Comparison of ENCODE assay signal across 12 cellular contexts in genomic region chr2:40279001-40279400, GRCh38.
A peak's percentile ranks its signal among the peaks of the same experiment; 100 is the strongest.
DNase-seq lines count a peak whose midpoint lies in the region; ATAC-seq and TF ChIP-seq lines count a peak whose summit lies in the region.
"Had no signal": no experiment of that assay in that cellular context is flagged by ENCODE, and none has a peak within 500 bp of the region (broad histone marks: within the 10 kb centered on the region; RNA-seq: fewer than 3 reads in every experiment).

No MANE protein-coding gene starts in this region.

- ATAC-seq in omental fat pad (ENCODE audit: low FRiP score) (no peak), HG03520 (IDR thresholded peaks at IDR 0.05; ENCODE audit: unreplicated experiment) (no peak)
- ATAC-seq in stimulated activated naive B cell treated with anti-CD40 and anti-IgM and Interleukin-4, amounts not matched to agents 10 μg/mL and 1 μg/mL and 100 μg/mL, for 72 hours (replicated peaks) = no peak

- H3K9me2 ChIP-seq in DOHH2 (replicated peaks; ENCODE audit: control insufficient read depth, low read length) (no peaks in the 10 kb centered on the region), OCI-LY7 (ENCODE audit: insufficient read depth, low read length) (no peaks in the 10 kb centered on the region)

- H3K4me1 Mint-ChIP-seq in T-helper 2 cell treated with Interferon-gamma antibody and Interleukin-4, amounts not matched to agents 5 μg/mL and 100 μg/mL, for 36 hours (ENCODE audit: low read depth) = no peaks in the 10 kb centered on the region
- peaks cover 14 to 23% of the 10 kb centered on the region in 2 donors for H3K4me1 Mint-ChIP-seq in stimulated activated naive B cell treated with anti-CD40 and anti-IgM and Interleukin-4, amounts not matched to agents 10 μg/mL and 1 μg/mL and 100 μg/mL, for 72 hours
- H3K4me1 Mint-ChIP-seq: CD4-positive, alpha-beta memory T cell had no signal

- H3K36me3 Mint-ChIP-seq in T-helper 2 cell treated with Interferon-gamma antibody and Interleukin-4, amounts not matched to agents 5 μg/mL and 100 μg/mL, for 36 hours (ENCODE audit: low read depth) = no peaks in the 10 kb centered on the region
- no peaks in the 10 kb centered on the region for H3K36me3 Mint-ChIP-seq in stimulated activated naive B cell treated with anti-CD40 and anti-IgM and Interleukin-4, amounts not matched to agents 10 μg/mL and 1 μg/mL and 100 μg/mL, for 72 hours
- H3K36me3 Mint-ChIP-seq: CD4-positive, alpha-beta memory T cell had no signal

- H4K20me1 ChIP-seq in DOHH2 (ENCODE audit: control insufficient read depth, insufficient read depth, low read depth, low read length) = no peaks in the 10 kb centered on the region
- H4K20me1 ChIP-seq in OCI-LY7 (ENCODE audit: insufficient read depth, low read length) = no peaks in the 10 kb centered on the region

- no peaks in the 10 kb centered on the region; the same call in 1 of the 2 replicates for H3K36me3 ChIP-seq in DOHH2 (ENCODE audit: control insufficient read depth, low read length)
- H3K36me3 ChIP-seq in OCI-LY7 (ENCODE audit: insufficient read depth, low read length) = no peaks in the 10 kb centered on the region
- H3K36me3 ChIP-seq in rectal smooth muscle tissue (ENCODE audit: control insufficient read depth, insufficient read depth, low read length) = no peaks in the 10 kb centered on the region

- DNase-seq in OCI-LY7 (ENCODE audit: low spot score) (peak; percentile 15), fibroblast of villous mesenchyme (ENCODE audit: low read depth) (peak; percentile 32), omental fat pad (ENCODE audit: low spot score) (no peak)
- no peak for DNase-seq in T-helper 2 cell treated with Interferon-gamma antibody and Interleukin-4, amounts not matched to agents 5 μg/mL and 100 μg/mL, for 36 hours (ENCODE audit: low spot score)
- no peak for DNase-seq in stimulated activated naive B cell treated with anti-CD40 and anti-IgM and Interleukin-4, amounts not matched to agents 10 μg/mL and 1 μg/mL and 100 μg/mL, for 72 hours
- DNase-seq: CD4-positive, alpha-beta memory T cell; effector memory CD4-positive, alpha-beta T cell; NCI-H2029; PC-9 had no signal

- H3K27me3 Mint-ChIP-seq in T-helper 2 cell treated with Interferon-gamma antibody and Interleukin-4, amounts not matched to agents 5 μg/mL and 100 μg/mL, for 36 hours (ENCODE audit: low read depth) = no peaks in the 10 kb centered on the region
- H3K27me3 Mint-ChIP-seq in stimulated activated naive B cell treated with anti-CD40 and anti-IgM and Interleukin-4, amounts not matched to agents 10 μg/mL and 1 μg/mL and 100 μg/mL, for 72 hours = no peaks in the 10 kb centered on the region
- H3K27me3 Mint-ChIP-seq: CD4-positive, alpha-beta memory T cell had no signal

- no TSS peak for BruUV-seq in OCI-LY7 (replicated peaks; lab: Mats Ljungman, UMichigan)

- no peaks in the 10 kb centered on the region for H3K27me3 ChIP-seq in DOHH2 (ENCODE audit: control insufficient read depth, low read length)
- no peaks in the 10 kb centered on the region for H3K27me3 ChIP-seq in rectal smooth muscle tissue (ENCODE audit: control insufficient read depth, insufficient read depth, low read length)

- H3K79me2 ChIP-seq in DOHH2 (ENCODE audit: control insufficient read depth, low read length) = peaks cover 74% of the 10 kb centered on the region
- H3K79me2 ChIP-seq in OCI-LY7 (ENCODE audit: insufficient read depth, low read depth, low read length) = no peaks in the 10 kb centered on the region

- H3K27ac ChIP-seq in DOHH2 (ENCODE audit: low read depth, low read length) (peak overlapping the region; percentile 96), OCI-LY7 (ENCODE audit: low read depth, low read length, poor library complexity, severe bottlenecking) (no peak overlapping the region), rectal smooth muscle tissue (ENCODE audit: low read depth, low read length) (peak overlapping the region; percentile 16)
- H3K27ac ChIP-seq: PC-9 had no signal

- no peaks in the 10 kb centered on the region for H3K9me3 Mint-ChIP-seq in T-helper 2 cell treated with Interferon-gamma antibody and Interleukin-4, amounts not matched to agents 5 μg/mL and 100 μg/mL, for 36 hours
- H3K9me3 Mint-ChIP-seq in stimulated activated naive B cell treated with anti-CD40 and anti-IgM and Interleukin-4, amounts not matched to agents 10 μg/mL and 1 μg/mL and 100 μg/mL, for 72 hours = no peaks in the 10 kb centered on the region
- H3K9me3 Mint-ChIP-seq: CD4-positive, alpha-beta memory T cell had no signal

- H3F3A ChIP-seq in DOHH2 (ENCODE audit: control insufficient read depth, insufficient read depth) = peaks cover 26% of the 10 kb centered on the region

- H3K9ac ChIP-seq in rectal smooth muscle tissue (ENCODE audit: low read length) = no peak overlapping the region

- CTCF ChIA-PET in OCI-LY7 (lab: Charles Lee; ENCODE audit: unreplicated experiment) = no interaction called here

- H3K4me3 ChIP-seq in DOHH2 (ENCODE audit: low read length) (peak overlapping the region; percentile 28), OCI-LY7 (ENCODE audit: low read depth, low read length, poor library complexity, severe bottlenecking) (no peak overlapping the region), fibroblast of villous mesenchyme (ENCODE audit: low read depth, low read length) (peak overlapping the region; percentile 20), rectal smooth muscle tissue (ENCODE audit: low read length) (peak overlapping the region; percentile 1)
- H3K4me3 ChIP-seq: PC-9 had no signal

- TF ChIP-seq CTCF in DOHH2 (IDR thresholded peaks at IDR 0.05; ENCODE audit: low read depth, low read length, poor library complexity, severe bottlenecking) = no peak
- TF ChIP-seq CTCF in OCI-LY7 (conservative IDR thresholded peaks at IDR 0.05; ENCODE audit: low read length) = no peak
- TF ChIP-seq CTCF in fibroblast of villous mesenchyme (IDR thresholded peaks at IDR 0.05; ENCODE audit: insufficient read depth, low read depth, low read length) = no peak
- TF ChIP-seq CTCF in omental fat pad (IDR thresholded peaks at IDR 0.05) = no peak

- H3K4me1 ChIP-seq in DOHH2 (ENCODE audit: control insufficient read depth, low read length) (peaks cover 98% of the 10 kb centered on the region), OCI-LY7 (ENCODE audit: insufficient read depth, low read length, poor library complexity, severe bottlenecking) (peaks cover 76% of the 10 kb centered on the region), rectal smooth muscle tissue (ENCODE audit: control insufficient read depth, insufficient read depth, low read length) (peaks cover 40% of the 10 kb centered on the region)

- no peak overlapping the region for H2AFZ ChIP-seq in OCI-LY7 (ENCODE audit: low read length)
- H2AFZ ChIP-seq: PC-9 had no signal

- H3K4me2 ChIP-seq in DOHH2 (ENCODE audit: low read length) (peak overlapping the region; percentile 94), OCI-LY7 (ENCODE audit: low read length) (peak overlapping the region; percentile 33)
- H3K4me2 ChIP-seq: PC-9 had no signal

- H3K27ac Mint-ChIP-seq in T-helper 2 cell treated with Interferon-gamma antibody and Interleukin-4, amounts not matched to agents 5 μg/mL and 100 μg/mL, for 36 hours = no peak overlapping the region
- H3K27ac Mint-ChIP-seq in stimulated activated naive B cell treated with anti-CD40 and anti-IgM and Interleukin-4, amounts not matched to agents 10 μg/mL and 1 μg/mL and 100 μg/mL, for 72 hours = no peak overlapping the region
- H3K27ac Mint-ChIP-seq: CD4-positive, alpha-beta memory T cell had no signal

- no peak overlapping the region for H3K4me3 Mint-ChIP-seq in T-helper 2 cell treated with Interferon-gamma antibody and Interleukin-4, amounts not matched to agents 5 μg/mL and 100 μg/mL, for 36 hours
- no peak overlapping the region for H3K4me3 Mint-ChIP-seq in stimulated activated naive B cell treated with anti-CD40 and anti-IgM and Interleukin-4, amounts not matched to agents 10 μg/mL and 1 μg/mL and 100 μg/mL, for 72 hours
- H3K4me3 Mint-ChIP-seq: CD4-positive, alpha-beta memory T cell had no signal

- no peaks in the 10 kb centered on the region for H3K9me3 ChIP-seq in DOHH2 (ENCODE audit: control insufficient read depth, insufficient read depth, low read length)
- H3K9me3 ChIP-seq in OCI-LY7 (ENCODE audit: low read length) = no peaks in the 10 kb centered on the region

- POLR2A ChIA-PET in OCI-LY7 (lab: Charles Lee) = interaction anchor here (0.6 kb wide), 2 partner anchors 73 to 1139 kb away, joined by 3 read pairs; no protein-coding TSS in a partner anchor

- intact Hi-C loops in OCI-LY7 (cut with micrococcal nuclease; ENCODE audit: unreplicated experiment) = no loop called here

Comparison
In these comparisons a context has a peak if more than half of its experiments do, and no peak if none do; other contexts are left out.
1. DNase-seq: peak in OCI-LY7 (single experiment) and fibroblast of villous mesenchyme (single experiment); none in T-helper 2 cell treated with Interferon-gamma antibody and Interleukin-4, amounts not matched to agents 5 μg/mL and 100 μg/mL, for 36 hours (single experiment), omental fat pad (single experiment) and stimulated activated naive B cell treated with anti-CD40 and anti-IgM and Interleukin-4, amounts not matched to agents 10 μg/mL and 1 μg/mL and 100 μg/mL, for 72 hours (single experiment).